In the genomic region with DNA sequence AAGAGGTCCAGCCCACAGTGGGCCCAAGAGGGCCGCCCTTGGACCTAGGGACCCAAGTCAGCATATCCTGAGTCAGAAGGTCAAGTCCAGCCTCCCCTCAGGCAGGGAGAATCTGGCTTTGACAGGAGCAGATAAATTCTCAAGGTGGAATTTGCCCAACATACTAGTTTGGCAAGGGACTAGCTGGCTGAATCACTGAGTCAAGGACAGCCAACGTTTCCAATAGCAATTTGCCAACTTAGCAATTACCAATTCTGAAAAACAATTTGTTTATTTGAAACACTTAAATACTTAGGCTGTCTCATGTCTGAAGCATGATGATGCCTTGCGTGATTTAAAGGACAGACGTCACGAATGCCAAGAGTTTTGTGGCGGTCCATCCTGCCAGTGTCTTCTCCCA, we compare ENCODE assay signal across 20 cellular contexts. TPM values are rescaled to one million over a fixed set of nuclear protein-coding genes. Genes with fewer than 3 reads are reported as not detected.
"Had no signal": no experiment of that assay in that cellular context is flagged by ENCODE, and none has a peak within 500 bp of the region (broad histone marks: within the 10 kb centered on the region; RNA-seq: fewer than 3 reads in every experiment).

No MANE protein-coding gene starts in this region.

RNA-seq across cellular contexts. Expression of a gene that starts 2.7 kb away (rescaled TPM):
- total RNA-seq: activated naive CD4-positive, alpha-beta T cell treated with anti-CD3 and anti-CD28 coated beads for 36 hours; activated naive CD4-positive, alpha-beta T cell treated with anti-CD3 and anti-CD28 coated beads, Interleukin-2, amount 50 U/mL, for 72 hours; activated naive CD8-positive, alpha-beta T cell treated with anti-CD3 and anti-CD28 coated beads for 36 hours; activated naive CD8-positive, alpha-beta T cell treated with anti-CD3 and anti-CD28 coated beads, Interleukin-2, amount 10 ng/mL, durations not matched to agents 7 days and 5 days; activated T-cell treated with anti-CD3 and anti-CD28 coated beads, Interleukin-2, amount 50 U/mL, for 4 hours; activated T-cell treated with anti-CD3 and anti-CD28 coated beads, Interleukin-2, amount 50 U/mL, for 72 hours; activated T-helper 1 cell treated with anti-CD3 and anti-CD28 coated beads, Interleukin-12 subunit alpha, Interleukin-12 subunit beta, Interleukin-2, Interleukin-4 antibody, amounts not matched to agents 30 ng/mL and 10 ng/mL and 1 ng/mL, durations not matched to agents 14 hours and 24 hours and 36 hours; activated T-helper 17 cell treated with anti-CD3 and anti-CD28 coated beads, Interleukin-2, amount 50 U/mL, for 72 hours; activated T-helper 2 cell treated with anti-CD3 and anti-CD28 coated beads, Interferon-gamma antibody, Interleukin-2, Interleukin-4, amounts not matched to agents 10 μg/mL and 5 μg/mL and 100 μg/mL, durations not matched to agents 14 hours and 24 hours and 36 hours; aorta; ascending aorta; astrocyte; body of pancreas; breast epithelium; bronchial epithelial cell; cardiac muscle cell; cardiac septum; cerebellum; chondrocyte had no signal
- polyA plus RNA-seq: adipose tissue, aorta, cardiac muscle cell had no signal

RNA-seq across cellular contexts. Expression of a gene that starts 10.3 kb away (rescaled TPM):
- total RNA-seq: activated naive CD4-positive, alpha-beta T cell treated with anti-CD3 and anti-CD28 coated beads for 36 hours; activated naive CD4-positive, alpha-beta T cell treated with anti-CD3 and anti-CD28 coated beads, Interleukin-2, amount 50 U/mL, for 72 hours; activated naive CD8-positive, alpha-beta T cell treated with anti-CD3 and anti-CD28 coated beads for 36 hours; activated T-cell treated with anti-CD3 and anti-CD28 coated beads, Interleukin-2, amount 50 U/mL, for 4 hours; activated T-cell treated with anti-CD3 and anti-CD28 coated beads, Interleukin-2, amount 50 U/mL, for 72 hours; activated T-helper 1 cell treated with anti-CD3 and anti-CD28 coated beads, Interleukin-12 subunit alpha, Interleukin-12 subunit beta, Interleukin-2, Interleukin-4 antibody, amounts not matched to agents 30 ng/mL and 10 ng/mL and 1 ng/mL, durations not matched to agents 14 hours and 24 hours and 36 hours; activated T-helper 17 cell treated with anti-CD3 and anti-CD28 coated beads, Interleukin-2, amount 50 U/mL, for 72 hours; ascending aorta; body of pancreas; cardiac septum; cerebellum had no signal
